In the genomic region with DNA sequence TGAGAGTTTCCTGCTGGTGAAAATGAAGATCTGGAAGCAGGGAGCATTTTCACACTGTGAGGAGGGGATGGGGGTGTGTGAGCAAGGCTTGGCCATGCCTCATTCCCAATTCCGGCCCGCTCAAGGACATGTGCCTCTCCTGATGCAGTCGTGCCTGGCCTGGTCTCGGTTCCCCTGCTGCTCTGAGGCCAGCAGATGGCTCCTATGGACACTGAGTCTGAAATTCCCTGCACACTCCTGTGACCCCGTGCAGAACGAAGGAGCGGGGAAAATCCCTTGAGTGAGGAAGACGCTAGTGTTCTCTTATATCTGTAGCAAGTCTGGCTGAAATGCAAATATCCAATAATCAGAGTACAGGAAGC, we compare ENCODE assay signal across 8 cellular contexts. TPM values are rescaled to one million over a fixed set of nuclear protein-coding genes. Genes with fewer than 3 reads are reported as not detected.
A peak's percentile ranks its signal among the peaks of the same experiment; 100 is the strongest.
DNase-seq lines count a peak whose midpoint lies in the region; ATAC-seq and TF ChIP-seq lines count a peak whose summit lies in the region.

No MANE protein-coding gene starts in this region.

- no peaks in the 10 kb centered on the region for H3K27me3 Mint-ChIP-seq in activated T-cell treated with anti-CD3 and anti-CD28 coated beads, Interleukin-2, amount 50 U/mL, for 72 hours (ENCODE audit: low read depth)
- no peaks in the 10 kb centered on the region for H3K27me3 Mint-ChIP-seq in activated T-helper 17 cell treated with anti-CD3 and anti-CD28 coated beads, Interleukin-2, amount 50 U/mL, for 72 hours

- peak overlapping the region; percentile 93 to 99 (median 98) for H3K27ac ChIP-seq in spleen

- H3K27ac Mint-ChIP-seq in activated T-cell treated with anti-CD3 and anti-CD28 coated beads, Interleukin-2, amount 50 U/mL, for 72 hours: peak overlapping the region; percentile 83
- peak overlapping the region; percentile 69 for H3K27ac Mint-ChIP-seq in activated T-helper 17 cell treated with anti-CD3 and anti-CD28 coated beads, Interleukin-2, amount 50 U/mL, for 72 hours

- no peaks in the 10 kb centered on the region for H3K27me3 ChIP-seq in spleen (replicated peaks in 1 of 7)

- no peak for TF ChIP-seq POLR2A in spleen (IDR thresholded peaks at IDR 0.05)

- peak; percentile 41 to 44 for ATAC-seq in activated T-cell treated with anti-CD3 and anti-CD28 coated beads, Interleukin-2, amount 50 U/mL, for 72 hours (replicated peaks in 1 of 2)
- peak; percentile 36 for ATAC-seq in activated T-helper 17 cell treated with anti-CD3 and anti-CD28 coated beads, Interleukin-2, amount 50 U/mL, for 72 hours (replicated peaks)
- ATAC-seq in GM18519 (IDR thresholded peaks at IDR 0.05; ENCODE audit: low FRiP score, unreplicated experiment): no peak

- 2 to 7% (median 6%) methylated on average over 8 of the region's 8 CpGs for WGBS in spleen, 5 donors

- peaks cover 0 to 3% of the 10 kb centered on the region in 2 donors for H3K9me3 Mint-ChIP-seq in activated T-cell treated with anti-CD3 and anti-CD28 coated beads, Interleukin-2, amount 50 U/mL, for 72 hours
- no peaks in the 10 kb centered on the region for H3K9me3 Mint-ChIP-seq in activated T-helper 17 cell treated with anti-CD3 and anti-CD28 coated beads, Interleukin-2, amount 50 U/mL, for 72 hours

- no peaks in the 10 kb centered on the region for H3K9me3 ChIP-seq in spleen

- H3K4me3 ChIP-seq in spleen: peak overlapping the region; percentile 47 to 83 (median 74)

- no peak for DNase-seq in activated T-cell treated with anti-CD3 and anti-CD28 coated beads, Interleukin-2, amount 50 U/mL, for 72 hours
- DNase-seq in activated T-cell treated with anti-CD3 and anti-CD28 coated beads, Interleukin-2, amount 50 U/mL, for 1 hour: no peak
- DNase-seq in hepatic stellate cell (ENCODE audit: low spot score) (peak; percentile 28), spleen (peak; percentile 81), KG1 (lab: John Stamatoyannopoulos, UW) (no peak), mucosa of gallbladder (ENCODE audit: low spot score) (no peak)

- TF ChIP-seq CTCF in spleen (IDR thresholded peaks at IDR 0.05 in 8 of 11, conservative IDR thresholded peaks at IDR 0.05 in 3 of 11): peak in 1 of 11 experiments; percentile 9

- peaks cover 10 to 32% (median 23%) of the 10 kb centered on the region in 6 donors for H3K4me1 ChIP-seq in spleen

- peak overlapping the region; percentile 87 to 93 for H3K4me3 Mint-ChIP-seq in activated T-cell treated with anti-CD3 and anti-CD28 coated beads, Interleukin-2, amount 50 U/mL, for 72 hours
- peak overlapping the region; percentile 80 for H3K4me3 Mint-ChIP-seq in activated T-helper 17 cell treated with anti-CD3 and anti-CD28 coated beads, Interleukin-2, amount 50 U/mL, for 72 hours

- intact Hi-C loops in spleen (cut with DNase I; ENCODE audit: low total_unique reads): no loop called here

- H3K36me3 ChIP-seq in spleen: peaks cover 0 to 5% (median 0%) of the 10 kb centered on the region in 6 donors

- peaks cover 0 to 7% of the 10 kb centered on the region in 2 donors for H3K36me3 Mint-ChIP-seq in activated T-cell treated with anti-CD3 and anti-CD28 coated beads, Interleukin-2, amount 50 U/mL, for 72 hours (ENCODE audit: insufficient read depth in 2 of 2)
- no peaks in the 10 kb centered on the region for H3K36me3 Mint-ChIP-seq in activated T-helper 17 cell treated with anti-CD3 and anti-CD28 coated beads, Interleukin-2, amount 50 U/mL, for 72 hours (ENCODE audit: low read depth)

- H3K4me1 Mint-ChIP-seq in activated T-cell treated with anti-CD3 and anti-CD28 coated beads, Interleukin-2, amount 50 U/mL, for 72 hours (ENCODE audit: low read depth): peaks cover 28% of the 10 kb centered on the region
- peaks cover 21% of the 10 kb centered on the region for H3K4me1 Mint-ChIP-seq in activated T-helper 17 cell treated with anti-CD3 and anti-CD28 coated beads, Interleukin-2, amount 50 U/mL, for 72 hours

RNA-seq across cellular contexts. Expression of a gene that starts 0.4 kb away (rescaled TPM):
- 1 to 10 TPM; 1.3 to 2.4 TPM for total RNA-seq in activated T-cell treated with anti-CD3 and anti-CD28 coated beads, Interleukin-2, amount 50 U/mL, for 72 hours
- 1 to 10 TPM in 1 of 2 donors, under 1 TPM in 1; 0.64 to 1.3 TPM for total RNA-seq in activated T-helper 17 cell treated with anti-CD3 and anti-CD28 coated beads, Interleukin-2, amount 50 U/mL, for 72 hours
- total RNA-seq in spleen (10 to 100 TPM in 1 of 7 donors, 1 to 10 TPM in 6; 5.3 to 10.7 (median 7.1) TPM), mucosa of gallbladder (5.2 TPM)
- polyA plus RNA-seq in spleen: 1 to 10 TPM; 3.7 to 6.4 (median 5.5) TPM

RNA-seq across cellular contexts. Expression of a gene that starts 39.6 kb away (rescaled TPM):
- 10 to 100 TPM; 16.0 to 17.2 TPM for total RNA-seq in activated T-cell treated with anti-CD3 and anti-CD28 coated beads, Interleukin-2, amount 50 U/mL, for 72 hours
- total RNA-seq in activated T-helper 17 cell treated with anti-CD3 and anti-CD28 coated beads, Interleukin-2, amount 50 U/mL, for 72 hours: 10 to 100 TPM; 12.0 to 12.2 TPM
- 10 to 100 TPM; 20.1 to 34.0 (median 25.5) TPM for total RNA-seq in spleen
- polyA plus RNA-seq in spleen: 10 to 100 TPM; 12.2 to 31.7 (median 14.8) TPM
- total RNA-seq in mucosa of gallbladder: 15.9 TPM

Comparison
In these comparisons a context has a peak if more than half of its experiments do, and no peak if none do; other contexts are left out.
1. DNase-seq: peak in hepatic stellate cell (single experiment) and spleen (single experiment); none in activated T-cell treated with anti-CD3 and anti-CD28 coated beads, Interleukin-2, amount 50 U/mL, for 72 hours (0 of 2), activated T-cell treated with anti-CD3 and anti-CD28 coated beads, Interleukin-2, amount 50 U/mL, for 1 hour (single experiment), KG1 (single experiment) and mucosa of gallbladder (single experiment).